Comparison of ENCODE assay signal across 9 cellular contexts in the genomic region with DNA sequence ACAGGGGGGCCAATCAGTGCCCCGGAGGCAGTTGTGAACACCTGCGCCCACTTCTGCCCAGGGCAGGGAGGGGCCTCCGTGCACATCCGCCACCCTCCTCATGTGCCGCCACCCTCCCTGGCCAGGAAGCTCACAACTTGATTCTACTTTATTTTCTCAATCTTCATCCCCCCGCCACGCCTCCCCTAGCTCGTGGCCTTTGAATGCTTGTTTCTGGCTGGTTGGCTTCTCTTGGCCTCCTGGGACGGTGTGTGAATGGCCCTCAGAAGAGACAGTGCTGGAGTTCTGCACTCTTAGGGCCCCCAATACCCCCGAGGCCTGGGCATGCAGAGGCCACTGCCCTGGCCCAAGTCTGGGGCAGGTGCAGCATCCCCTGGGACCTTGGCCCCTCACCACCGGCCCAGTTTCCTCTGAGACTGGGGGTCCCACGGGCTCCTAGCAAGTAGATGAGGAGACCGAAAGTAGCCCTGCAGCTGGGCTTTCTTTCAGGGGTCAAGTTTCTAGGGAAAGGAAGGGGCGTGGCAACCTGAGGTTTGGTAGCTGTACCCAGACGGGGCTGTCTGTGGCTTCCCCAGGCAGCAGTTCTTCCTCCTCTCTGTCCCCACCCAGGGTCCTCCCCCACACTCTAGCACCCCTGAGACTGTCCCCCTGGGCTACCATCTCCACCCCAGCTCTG. TPM values are rescaled to one million over a fixed set of nuclear protein-coding genes. Genes with fewer than 3 reads are reported as not detected.
A peak's percentile ranks its signal among the peaks of the same experiment; 100 is the strongest.
DNase-seq lines count a peak whose midpoint lies in the region; ATAC-seq, FAIRE-seq and TF ChIP-seq lines count a peak whose summit lies in the region.
"Had no signal": no experiment of that assay in that cellular context is flagged by ENCODE, and none has a peak within 500 bp of the region (broad histone marks: within the 10 kb centered on the region; RNA-seq: fewer than 3 reads in every experiment).

No MANE protein-coding gene starts in this region.

- peak overlapping the region; percentile 91 for H3K27ac Mint-ChIP-seq in activated T-cell treated with anti-CD3 and anti-CD28 coated beads, Interleukin-2, amount 50 U/mL, for 24 hours

- peaks cover 6% of the 10 kb centered on the region for H3K27me3 Mint-ChIP-seq in activated T-cell treated with anti-CD3 and anti-CD28 coated beads, Interleukin-2, amount 50 U/mL, for 24 hours

- H3K79me2 ChIP-seq in KMS-11 (ENCODE audit: insufficient read depth, low read depth): no peaks in the 10 kb centered on the region
- H3K79me2 ChIP-seq in keratinocyte (ENCODE audit: control insufficient read depth, insufficient read depth, low read length): peaks cover 2% of the 10 kb centered on the region

- no peak overlapping the region for H2AFZ ChIP-seq in KMS-11 (ENCODE audit: low read depth)
- no peak overlapping the region for H2AFZ ChIP-seq in keratinocyte (ENCODE audit: control insufficient read depth, low read length)

- peak overlapping the region; percentile 86 to 93 (median 91) for H3K9ac ChIP-seq in BLaER1 treated with 17β-estradiol and CSF1 and Interleukin-3, amounts not matched to agents 10 nM and 100 nM
- H3K9ac ChIP-seq in KMS-11: peak overlapping the region; percentile 74; the same call in 1 of the 2 replicates
- H3K9ac ChIP-seq in keratinocyte (ENCODE audit: control insufficient read depth, extremely low read depth, insufficient read depth, low read length): peak overlapping the region; percentile 72

- H3K9me3 ChIP-seq in BLaER1 treated with 17β-estradiol and CSF1 and Interleukin-3, amounts not matched to agents 10 nM and 100 nM (replicated peaks in 1 of 11): no peaks in the 10 kb centered on the region
- no peaks in the 10 kb centered on the region for H3K9me3 ChIP-seq in keratinocyte (ENCODE audit: control insufficient read depth, low read depth, low read length)
- no peaks in the 10 kb centered on the region for H3K9me3 ChIP-seq in tibial nerve

- H3K9me3 Mint-ChIP-seq in activated T-cell treated with anti-CD3 and anti-CD28 coated beads, Interleukin-2, amount 50 U/mL, for 24 hours: no peaks in the 10 kb centered on the region

- peak overlapping the region; percentile 75 to 98 (median 88) for H3K4me3 ChIP-seq in BLaER1 treated with 17β-estradiol and CSF1 and Interleukin-3, amounts not matched to agents 10 nM and 100 nM
- H3K4me3 ChIP-seq in KMS-11 (IDR thresholded peaks at IDR 0.05; ENCODE audit: insufficient read depth, low read depth, low read length) (no peak overlapping the region), keratinocyte (ENCODE audit: control insufficient read depth in 2 of 3, extremely low read depth in 1 of 3, insufficient read depth in 2 of 3, low read depth in 1 of 3, low read length in 3 of 3) (peak overlapping the region; percentile 78 to 93 (median 79)), tibial nerve (peak overlapping the region in 3 of 4 donors; percentile 47 to 81 (median 57))

- TF ChIP-seq CTCF in KMS-11 (conservative IDR thresholded peaks at IDR 0.05; ENCODE audit: low read depth, low read length): no peak
- no peak for TF ChIP-seq CTCF in keratinocyte (optimal IDR thresholded peaks at IDR 0.05 in 1 of 3, IDR thresholded peaks at IDR 0.05 in 1 of 3, conservative IDR thresholded peaks at IDR 0.05 in 1 of 3; ENCODE audit: extremely low read depth in 1 of 3, insufficient read depth in 2 of 3, low read length in 3 of 3)
- no peak for TF ChIP-seq CTCF in tibial nerve (IDR thresholded peaks at IDR 0.05)
- no peak for TF ChIP-seq CTCF in GM10266 (IDR thresholded peaks at IDR 0.05; ENCODE audit: control insufficient read depth, insufficient read depth, low read depth, missing control alignments)

- dilution Hi-C loops in keratinocyte (cut with MboI; ENCODE audit: extremely low pct_ligation_motif_present, low sequenced_read_pairs): no loop called here

- H3K9me1 ChIP-seq in keratinocyte (ENCODE audit: control insufficient read depth, extremely low read depth, insufficient read depth, low read length): no peaks in the 10 kb centered on the region

- peaks cover 61 to 93% (median 81%) of the 10 kb centered on the region in 10 experiments for H3K4me1 ChIP-seq in BLaER1 treated with 17β-estradiol and CSF1 and Interleukin-3, amounts not matched to agents 10 nM and 100 nM
- H3K4me1 ChIP-seq in KMS-11 (ENCODE audit: low read depth, poor library complexity, severe bottlenecking): peaks cover 20% of the 10 kb centered on the region
- H3K4me1 ChIP-seq in keratinocyte (ENCODE audit: control insufficient read depth, extremely low read depth, insufficient read depth, low read length): peaks cover 15% of the 10 kb centered on the region
- H3K4me1 ChIP-seq in tibial nerve: peaks cover 0 to 47% (median 13%) of the 10 kb centered on the region in 4 donors

- peaks cover 14 to 38% (median 33%) of the 10 kb centered on the region in 11 experiments for H3K36me3 ChIP-seq in BLaER1 treated with 17β-estradiol and CSF1 and Interleukin-3, amounts not matched to agents 10 nM and 100 nM
- no peaks in the 10 kb centered on the region for H3K36me3 ChIP-seq in KMS-11 (ENCODE audit: insufficient read depth)
- peaks cover 0 to 6% of the 10 kb centered on the region in 2 experiments for H3K36me3 ChIP-seq in keratinocyte (ENCODE audit: control insufficient read depth in 2 of 2, extremely low read depth in 1 of 2, insufficient read depth in 2 of 2, low read length in 2 of 2)
- H3K36me3 ChIP-seq in tibial nerve: peaks cover 0 to 26% (median 0%) of the 10 kb centered on the region in 3 donors

- H3K4me3 Mint-ChIP-seq in activated T-cell treated with anti-CD3 and anti-CD28 coated beads, Interleukin-2, amount 50 U/mL, for 24 hours: peak overlapping the region; percentile 89

- peaks cover 35% of the 10 kb centered on the region for H3K36me3 Mint-ChIP-seq in activated T-cell treated with anti-CD3 and anti-CD28 coated beads, Interleukin-2, amount 50 U/mL, for 24 hours (ENCODE audit: low read depth)

- no peak for FAIRE-seq in keratinocyte (lab: Jason Lieb, UNC)

- peak; percentile 67 for DNase-seq in activated T-cell treated with anti-CD3 and anti-CD28 coated beads, Interleukin-2, amount 50 U/mL, for 24 hours
- DNase-seq in keratinocyte (ENCODE audit: low read depth, low spot score) (no peak), tibial nerve (ENCODE audit: low spot score in 2 of 2) (no peak), NCI-H146 (lab: John Stamatoyannopoulos, UW) (no peak), GM10266 (ENCODE audit: extremely low spot score) (no peak)

- peaks cover 27 to 61% (median 51%) of the 10 kb centered on the region in 11 experiments; a peak in 21 of 22 replicates for H4K20me1 ChIP-seq in BLaER1 treated with 17β-estradiol and CSF1 and Interleukin-3, amounts not matched to agents 10 nM and 100 nM
- no peaks in the 10 kb centered on the region for H4K20me1 ChIP-seq in KMS-11 (ENCODE audit: insufficient read depth)
- no peaks in the 10 kb centered on the region for H4K20me1 ChIP-seq in keratinocyte (ENCODE audit: control insufficient read depth, extremely low read depth, insufficient read depth, low read length)

- 56 to 57% methylated on average over 12 to 15 of the region's 15 CpGs for WGBS in tibial nerve, 2 donors

- ATAC-seq in GM18502 (IDR thresholded peaks at IDR 0.05; ENCODE audit: poor library complexity, unreplicated experiment): no peak

- H3K4me1 Mint-ChIP-seq in activated T-cell treated with anti-CD3 and anti-CD28 coated beads, Interleukin-2, amount 50 U/mL, for 24 hours (ENCODE audit: low read depth): peaks cover 40% of the 10 kb centered on the region

- peaks cover 0 to 3% (median under 1%) of the 10 kb centered on the region in 11 experiments; a peak in 5 of 22 replicates for H3K27me3 ChIP-seq in BLaER1 treated with 17β-estradiol and CSF1 and Interleukin-3, amounts not matched to agents 10 nM and 100 nM
- H3K27me3 ChIP-seq in KMS-11 (ENCODE audit: insufficient read depth, low read depth): peaks cover 36% of the 10 kb centered on the region
- peaks cover 14% of the 10 kb centered on the region for H3K27me3 ChIP-seq in keratinocyte (ENCODE audit: control insufficient read depth, extremely low read depth, insufficient read depth, low read length)
- H3K27me3 ChIP-seq in tibial nerve: peaks cover 0 to 2% of the 10 kb centered on the region in 2 donors

- peak overlapping the region; percentile 85 to 95 (median 92); a peak in 21 of 22 replicates for H3K27ac ChIP-seq in BLaER1 treated with 17β-estradiol and CSF1 and Interleukin-3, amounts not matched to agents 10 nM and 100 nM
- H3K27ac ChIP-seq in KMS-11 (no peak overlapping the region), keratinocyte (ENCODE audit: control insufficient read depth, insufficient read depth, low read length) (no peak overlapping the region), tibial nerve (peak overlapping the region in 2 of 4 donors; percentile 75 to 84)

- no peak for TF ChIP-seq POLR2A in tibial nerve (IDR thresholded peaks at IDR 0.05)

- H3K4me2 ChIP-seq in BLaER1 treated with 17β-estradiol and CSF1 and Interleukin-3, amounts not matched to agents 10 nM and 100 nM: peak overlapping the region; percentile 93 to 100 (median 99)
- H3K4me2 ChIP-seq in KMS-11 (peak overlapping the region; percentile 98), keratinocyte (ENCODE audit: control insufficient read depth, extremely low read depth, insufficient read depth, low read depth, low read length) (peak overlapping the region; percentile 97)

- TF ChIP-seq EP300 in tibial nerve (IDR thresholded peaks at IDR 0.05): no peak

RNA-seq across cellular contexts. Expression of a gene that starts 1.3 kb away (rescaled TPM):
- 11.6 to 17.4 TPM (median 11.8 TPM) in 3 replicates for polyA plus RNA-seq in keratinocyte
- 1.3 TPM for polyA plus RNA-seq in keratinocyte (2011; ENCODE audit: low read depth)
- 12.3 and 23.7 TPM in 2 replicates for polyA plus RNA-seq in keratinocyte (2011; cell fraction: cytosol; rRNA removed)
- 8.4 and 13.6 TPM in 2 replicates for polyA plus RNA-seq in keratinocyte (2011; cell fraction: nucleus; rRNA removed)
- polyA plus RNA-seq in keratinocyte (2012; ENCODE audit: low replicate concordance): 6.2 and 15.9 TPM in 2 replicates
- 8.5 to 19.6 TPM (median 10.8 TPM) in 3 replicates for polyA minus RNA-seq in keratinocyte
- 36.3 TPM for polyA minus RNA-seq in keratinocyte (2011; cell fraction: cytosol; rRNA and poly(A)+ RNA removed)
- 5.4 and 6.9 TPM in 2 replicates for polyA minus RNA-seq in keratinocyte (2011; cell fraction: nucleus; rRNA and poly(A)+ RNA removed)
- total RNA-seq in tibial nerve: 10 to 100 TPM; 12.9 to 35.7 (median 20.1) TPM

RNA-seq across cellular contexts. Expression of a gene that starts 1.9 kb away (rescaled TPM):
- polyA plus RNA-seq in keratinocyte: 0.25 to 0.54 TPM (median 0.32 TPM) in 3 replicates
- polyA plus RNA-seq in keratinocyte (2011; ENCODE audit: low read depth): not detected
- polyA plus RNA-seq in keratinocyte (2011; cell fraction: cytosol; rRNA removed): 0.23 and 0.48 TPM in 2 replicates
- polyA plus RNA-seq in keratinocyte (2011; cell fraction: nucleus; rRNA removed): 0.47 and 1.0 TPM in 2 replicates
- 0.17 and 0.47 TPM in 2 replicates for polyA plus RNA-seq in keratinocyte (2012; ENCODE audit: low replicate concordance)
- 0.59 to 1.2 TPM (median 0.67 TPM) in 3 replicates for polyA minus RNA-seq in keratinocyte
- polyA minus RNA-seq in keratinocyte (2011; cell fraction: cytosol; rRNA and poly(A)+ RNA removed): not detected
- 0.53 and 0.93 TPM in 2 replicates for polyA minus RNA-seq in keratinocyte (2011; cell fraction: nucleus; rRNA and poly(A)+ RNA removed)
- total RNA-seq in tibial nerve: 1 to 10 TPM in 1 of 4 donors, under 1 TPM in 3; 0.21 to 1.5 (median 0.71) TPM

RNA-seq across cellular contexts. Expression of a gene that starts 6.2 kb away (rescaled TPM):
- not detected in 3 replicates for polyA plus RNA-seq in keratinocyte
- polyA plus RNA-seq in keratinocyte (2011; ENCODE audit: low read depth): not detected
- polyA plus RNA-seq in keratinocyte (2011; cell fraction: cytosol; rRNA removed): not detected in 2 replicates
- not detected in 2 replicates for polyA plus RNA-seq in keratinocyte (2011; cell fraction: nucleus; rRNA removed)
- not detected in 2 replicates for polyA plus RNA-seq in keratinocyte (2012; ENCODE audit: low replicate concordance)
- not detected in 3 replicates for polyA minus RNA-seq in keratinocyte
- polyA minus RNA-seq in keratinocyte (2011; cell fraction: cytosol; rRNA and poly(A)+ RNA removed): not detected
- not detected in 2 replicates for polyA minus RNA-seq in keratinocyte (2011; cell fraction: nucleus; rRNA and poly(A)+ RNA removed)
- total RNA-seq in tibial nerve: 1 to 10 TPM in 1 of 4 donors, under 1 TPM in 2, not detected in 1; 0.59 to 1.3 (median 0.84) TPM
- total RNA-seq: subcutaneous adipose tissue had no signal

RNA-seq across cellular contexts. Expression of a gene that starts 15.0 kb away (rescaled TPM):
- polyA plus RNA-seq in keratinocyte: 8.4 to 13.1 TPM (median 9.1 TPM) in 3 replicates
- 13.7 TPM for polyA plus RNA-seq in keratinocyte (2011; ENCODE audit: low read depth)
- 8.2 and 17.3 TPM in 2 replicates for polyA plus RNA-seq in keratinocyte (2011; cell fraction: cytosol; rRNA removed)
- polyA plus RNA-seq in keratinocyte (2011; cell fraction: nucleus; rRNA removed): 18.8 and 30.2 TPM in 2 replicates
- polyA plus RNA-seq in keratinocyte (2012; ENCODE audit: low replicate concordance): 20.3 and 23.0 TPM in 2 replicates
- 3.8 to 21.4 TPM (median 11.6 TPM) in 3 replicates for polyA minus RNA-seq in keratinocyte
- polyA minus RNA-seq in keratinocyte (2011; cell fraction: cytosol; rRNA and poly(A)+ RNA removed): 15.3 TPM
- polyA minus RNA-seq in keratinocyte (2011; cell fraction: nucleus; rRNA and poly(A)+ RNA removed): 4.6 and 7.7 TPM in 2 replicates
- 10 to 100 TPM; 45.6 to 62.9 (median 59.2) TPM for total RNA-seq in tibial nerve

RNA-seq across cellular contexts. Expression of a gene that starts 28.6 kb away (rescaled TPM):
- polyA plus RNA-seq in keratinocyte: not detected in 3 replicates
- polyA plus RNA-seq in keratinocyte (2011; ENCODE audit: low read depth): not detected
- polyA plus RNA-seq in keratinocyte (2011; cell fraction: cytosol; rRNA removed): not detected in 2 replicates
- not detected in 2 replicates for polyA plus RNA-seq in keratinocyte (2011; cell fraction: nucleus; rRNA removed)
- polyA plus RNA-seq in keratinocyte (2012; ENCODE audit: low replicate concordance): not detected in 2 replicates
- not detected in 3 replicates for polyA minus RNA-seq in keratinocyte
- polyA minus RNA-seq in keratinocyte (2011; cell fraction: cytosol; rRNA and poly(A)+ RNA removed): not detected
- polyA minus RNA-seq in keratinocyte (2011; cell fraction: nucleus; rRNA and poly(A)+ RNA removed): not detected in 2 replicates
- 10 to 100 TPM in 3 of 4 donors, 1 to 10 TPM in 1; 4.6 to 44.6 (median 21.4) TPM for total RNA-seq in tibial nerve

Comparison
In these comparisons a context has a peak if more than half of its experiments do, and no peak if none do; other contexts are left out.
1. H3K27ac ChIP-seq: peak in BLaER1 treated with 17β-estradiol and CSF1 and Interleukin-3, amounts not matched to agents 10 nM and 100 nM (11 of 11); none in KMS-11 (single experiment) and keratinocyte (single experiment).
2. Peak in every context shown above with its lines, with median percentiles within 50 percentile points of each other: H3K4me2 ChIP-seq and H3K9ac ChIP-seq.